Comparison of ENCODE assay signal across 11 cellular contexts in genomic region chr22:23305922-23306374, GRCh38.
A peak's percentile ranks its signal among the peaks of the same experiment; 100 is the strongest.
DNase-seq lines count a peak whose midpoint lies in the region; ATAC-seq and TF ChIP-seq lines count a peak whose summit lies in the region.
"Had no signal": no experiment of that assay in that cellular context is flagged by ENCODE, and none has a peak within 500 bp of the region (broad histone marks: within the 10 kb centered on the region; RNA-seq: fewer than 3 reads in every experiment).

No MANE protein-coding gene starts in this region.

- H3K4me1 Mint-ChIP-seq in CD14-positive monocyte (no peaks in the 10 kb centered on the region), Calu3 (ENCODE audit: low read depth, unreplicated experiment) (no peaks in the 10 kb centered on the region)
- H3K4me1 Mint-ChIP-seq: nephron had no signal

- TF ChIP-seq CTCF in CD14-positive monocyte (IDR thresholded peaks at IDR 0.05) (no peak), foreskin fibroblast (IDR thresholded peaks at IDR 0.05; ENCODE audit: low read depth, low read length) (no peak), Calu3 (IDR thresholded peaks at IDR 0.05; ENCODE audit: unreplicated experiment) (no peak)

- intact Hi-C loops in CD14-positive monocyte (cut with micrococcal nuclease), result no loop called here
- intact Hi-C loops in posterior cingulate gyrus (cut with DNase I), result no loop called here
- intact Hi-C loops in Calu3 (cut with micrococcal nuclease; ENCODE audit: unreplicated experiment), result no loop called here

- BruUV-seq in Calu3 (replicated peaks; lab: Mats Ljungman, UMichigan), result no TSS peak

- H3K27ac Mint-ChIP-seq in CD14-positive monocyte (no peak overlapping the region), Calu3 (ENCODE audit: unreplicated experiment) (no peak overlapping the region)
- H3K27ac Mint-ChIP-seq: nephron had no signal

- no peak overlapping the region for H3K4me3 ChIP-seq in foreskin fibroblast (ENCODE audit: low read depth in 1 of 2, low read length in 2 of 2)

- CTCF ChIA-PET in Calu3 (lab: Charles Lee), result no interaction called here

- H3K27me3 Mint-ChIP-seq in CD14-positive monocyte (ENCODE audit: low read depth in 3 of 3) (no peaks in the 10 kb centered on the region), Calu3 (ENCODE audit: unreplicated experiment) (no peaks in the 10 kb centered on the region)

- ATAC-seq in SK-N-SH treated with all-trans-retinoic acid at 6 μM for 48 hours (peak; percentile 75), HG03521 (IDR thresholded peaks at IDR 0.05; ENCODE audit: unreplicated experiment) (no peak)

- H3K36me3 Mint-ChIP-seq in CD14-positive monocyte (peaks cover 32 to 53% of the 10 kb centered on the region in 2 donors), Calu3 (ENCODE audit: insufficient read depth, unreplicated experiment) (peaks cover 21% of the 10 kb centered on the region)

- DNase-seq in CD14-positive monocyte (ENCODE audit: low spot score) (peak; percentile 22), foreskin fibroblast (peak; percentile 79 to 93), posterior cingulate gyrus (peak; percentile 72 to 97 (median 89)), Calu3 (no peak), AG08395 (ENCODE audit: low spot score) (no peak)
- no peak for DNase-seq in stimulated activated CD4-positive, alpha-beta T cell treated with anti-CD3 and anti-CD28 coated beads, Interleukin-2, amount 100 ng/mL, for 48 hours
- DNase-seq: activated T-cell treated with anti-CD3 and anti-CD28 coated beads, Interleukin-2, amount 50 U/mL, for 48 hours; NCI-H446 had no signal

- H3K4me3 Mint-ChIP-seq in CD14-positive monocyte (no peak overlapping the region), Calu3 (ENCODE audit: low read depth, unreplicated experiment) (no peak overlapping the region)
- H3K4me3 Mint-ChIP-seq: nephron had no signal

- H3K9me3 Mint-ChIP-seq in CD14-positive monocyte (peaks cover 0 to 2% (median 0%) of the 10 kb centered on the region in 7 donors), Calu3 (ENCODE audit: low read depth, unreplicated experiment) (no peaks in the 10 kb centered on the region)
- H3K9me3 Mint-ChIP-seq: nephron had no signal

TF ChIP-seq in SK-N-SH treated with all-trans-retinoic acid at 6 μM for 48 hours, 23 proteins besides CTCF, POLR2A, EP300 and RAD21:
- no peak for TF ChIP-seq ISL1 (CRISPR knock-in tag; IDR thresholded peaks at IDR 0.05)
TF ChIP-seq in SK-N-SH treated with all-trans-retinoic acid at 6 μM for 48 hours: peak in this region for 0.

Comparison
In these comparisons a context has a peak if more than half of its experiments do, and no peak if none do; other contexts are left out.
1. DNase-seq: peak in CD14-positive monocyte (single experiment), foreskin fibroblast (2 of 2) and posterior cingulate gyrus (10 of 10); none in Calu3 (single experiment), stimulated activated CD4-positive, alpha-beta T cell treated with anti-CD3 and anti-CD28 coated beads, Interleukin-2, amount 100 ng/mL, for 48 hours (0 of 2) and AG08395 (single experiment).